Comparison of ENCODE assay signal across 7 cellular contexts in the genomic region with DNA sequence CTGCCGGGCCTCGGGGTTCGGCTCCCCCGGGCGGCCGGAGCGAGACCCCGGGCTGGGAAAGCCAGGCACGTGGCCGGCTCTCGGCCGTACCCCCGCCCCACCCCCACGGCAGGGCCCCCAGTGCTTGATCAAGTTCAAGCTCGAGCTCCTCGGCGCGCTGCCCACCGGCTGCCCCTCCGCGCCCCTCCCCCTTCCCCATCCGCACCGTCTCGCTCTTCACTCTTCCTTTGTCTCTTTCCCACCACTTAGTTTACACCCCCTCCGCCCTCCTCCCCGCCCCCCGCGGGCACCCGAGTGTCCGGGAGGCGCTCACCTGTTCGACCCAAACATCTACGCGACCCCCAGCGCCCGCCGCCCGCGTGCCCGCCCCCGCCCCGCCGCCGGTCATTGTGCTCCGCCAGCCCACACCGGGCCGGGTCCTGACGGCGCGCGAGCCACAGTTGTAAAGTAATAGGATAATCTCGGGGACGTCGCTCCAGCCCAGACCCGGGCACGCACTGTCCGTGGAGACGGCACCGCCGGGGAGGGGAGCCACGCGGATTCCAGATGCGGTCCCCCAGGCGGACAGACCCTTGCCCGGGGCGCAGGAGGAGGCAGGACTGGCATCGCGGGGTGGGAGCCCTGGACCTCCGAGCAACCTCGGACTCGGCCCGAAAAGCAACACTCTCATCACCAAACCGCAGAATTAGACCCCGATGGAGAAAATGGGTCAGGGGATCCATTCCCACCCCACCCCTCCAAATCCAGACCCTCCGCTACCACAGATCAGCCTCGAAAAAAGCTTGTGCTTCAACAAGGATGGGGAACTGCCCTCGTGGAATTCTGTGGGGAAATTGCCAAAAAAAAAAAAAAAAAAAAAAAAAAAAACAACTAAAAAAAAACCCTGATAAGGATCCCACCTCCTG.
DNase-seq lines count a peak whose midpoint lies in the region; ATAC-seq and TF ChIP-seq lines count a peak whose summit lies in the region.

No MANE protein-coding gene starts in this region.

- intact Hi-C loops in OCI-LY7 (cut with micrococcal nuclease; ENCODE audit: unreplicated experiment) (no loop called here), right cardiac atrium (cut with DNase I) (loop anchor here in 1 of 4 donors (10.0 kb wide), 1 partner anchor 120 kb away; no protein-coding TSS in a partner anchor), sciatic nerve (cut with DNase I) (loop anchor here (10.0 kb wide), 1 partner anchor 280 kb away; a partner anchor contains a TSS)

- peak; percentile 70 for DNase-seq in GM23248
- peak; percentile 25 for DNase-seq in OCI-LY7 (ENCODE audit: low spot score)
- no peak for DNase-seq in activated naive CD8-positive, alpha-beta T cell treated with anti-CD3 and anti-CD28 coated beads for 36 hours
- DNase-seq in right cardiac atrium = peak; percentile 64 to 82 (median 75)
- DNase-seq in sciatic nerve (ENCODE audit: low spot score) = peak; percentile 80

- no TSS peak for BruUV-seq in OCI-LY7 (replicated peaks; lab: Mats Ljungman, UMichigan)

- 1 to 2% methylated on average over 34 to 60 of the region's 77 CpGs for WGBS in GM23248 (ENCODE audit: low coverage in 1 of 2, low lambda C conversion rate in 2 of 2, missing lambda C conversion rate in 2 of 2), 2 experiments
- WGBS in right cardiac atrium = under 1% methylated on average over 77 of the region's 77 CpGs

- H3K4me2 ChIP-seq in GM23248 (ENCODE audit: unreplicated experiment) = peak overlapping the region; percentile 92
- H3K4me2 ChIP-seq in OCI-LY7 (ENCODE audit: low read length) = peak overlapping the region; percentile 88

- no peaks in the 10 kb centered on the region for H3K36me3 ChIP-seq in GM23248 (ENCODE audit: low read depth)
- H3K36me3 ChIP-seq in OCI-LY7 (ENCODE audit: insufficient read depth, low read length) = no peaks in the 10 kb centered on the region

- H3K27ac ChIP-seq in GM23248 = peak overlapping the region; percentile 71
- H3K27ac ChIP-seq in OCI-LY7 (ENCODE audit: low read depth, low read length, poor library complexity, severe bottlenecking) = peak overlapping the region; percentile 29
- H3K27ac ChIP-seq in right cardiac atrium (ENCODE audit: low read length) = peak overlapping the region; percentile 77

- H2AFZ ChIP-seq in GM23248 (peak overlapping the region; percentile 76), OCI-LY7 (ENCODE audit: low read length) (peak overlapping the region; percentile 73)

- H3K4me1 ChIP-seq in GM23248 (ENCODE audit: insufficient read depth) = no peaks in the 10 kb centered on the region
- H3K4me1 ChIP-seq in OCI-LY7 (ENCODE audit: insufficient read depth, low read length, poor library complexity, severe bottlenecking) = peaks cover 20% of the 10 kb centered on the region
- peaks cover 8% of the 10 kb centered on the region for H3K4me1 ChIP-seq in right cardiac atrium (ENCODE audit: control insufficient read depth, insufficient read depth, low read length)

- peaks cover 8% of the 10 kb centered on the region for H3K9me3 Mint-ChIP-seq in activated naive CD8-positive, alpha-beta T cell treated with anti-CD3 and anti-CD28 coated beads for 36 hours

- no peaks in the 10 kb centered on the region for H3K9me2 ChIP-seq in GM23248 (ENCODE audit: insufficient read depth)
- H3K9me2 ChIP-seq in OCI-LY7 (ENCODE audit: insufficient read depth, low read length) = no peaks in the 10 kb centered on the region

- ATAC-seq in right cardiac atrium (peak; percentile 49 to 59), sciatic nerve (peak; percentile 21), GM21367 (IDR thresholded peaks at IDR 0.05; ENCODE audit: unreplicated experiment) (no peak), HG02970 (IDR thresholded peaks at IDR 0.05; ENCODE audit: low FRiP score, unreplicated experiment) (no peak)

- H3K9me3 ChIP-seq in GM23248 (ENCODE audit: low read depth) (no peaks in the 10 kb centered on the region), OCI-LY7 (ENCODE audit: low read length) (no peaks in the 10 kb centered on the region), right cardiac atrium (ENCODE audit: control insufficient read depth, low read length) (no peaks in the 10 kb centered on the region)

- no peaks in the 10 kb centered on the region for H3K27me3 Mint-ChIP-seq in activated naive CD8-positive, alpha-beta T cell treated with anti-CD3 and anti-CD28 coated beads for 36 hours

- peak overlapping the region; percentile 74 for H3K4me3 ChIP-seq in GM23248
- H3K4me3 ChIP-seq in OCI-LY7 (ENCODE audit: low read depth, low read length, poor library complexity, severe bottlenecking) = peak overlapping the region; percentile 78
- H3K4me3 ChIP-seq in right cardiac atrium (ENCODE audit: low read length) = peak overlapping the region; percentile 99

- H3K9ac ChIP-seq in GM23248 = peak overlapping the region; percentile 76

- TF ChIP-seq CTCF in OCI-LY7 (conservative IDR thresholded peaks at IDR 0.05; ENCODE audit: low read length) = no peak; the same call in 1 of the 2 replicates

- H3K4me3 Mint-ChIP-seq in activated naive CD8-positive, alpha-beta T cell treated with anti-CD3 and anti-CD28 coated beads for 36 hours = peak overlapping the region; percentile 86

- POLR2A ChIA-PET in OCI-LY7 (lab: Charles Lee) = interaction anchor here (0.7 to 1.6 kb wide), 2 partner anchors 25 to 895 kb away, joined by 3 to 7 read pairs; no protein-coding TSS in a partner anchor

- H3K27me3 ChIP-seq in GM23248 (replicated peaks; ENCODE audit: insufficient read depth) (no peaks in the 10 kb centered on the region), right cardiac atrium (ENCODE audit: control insufficient read depth, insufficient read depth) (no peaks in the 10 kb centered on the region)

- H3K4me1 Mint-ChIP-seq in activated naive CD8-positive, alpha-beta T cell treated with anti-CD3 and anti-CD28 coated beads for 36 hours = peaks cover 29% of the 10 kb centered on the region

- H4K20me1 ChIP-seq in GM23248 (ENCODE audit: insufficient read depth) = no peaks in the 10 kb centered on the region
- no peaks in the 10 kb centered on the region for H4K20me1 ChIP-seq in OCI-LY7 (ENCODE audit: insufficient read depth, low read length)

- CTCF ChIA-PET in OCI-LY7 (lab: Charles Lee; ENCODE audit: unreplicated experiment) = interaction anchor here (0.6 to 1.6 kb wide), 2 partner anchors 13 to 457 kb away, joined by 6 to 8 read pairs; no protein-coding TSS in a partner anchor

- peaks cover 14% of the 10 kb centered on the region for H3K36me3 Mint-ChIP-seq in activated naive CD8-positive, alpha-beta T cell treated with anti-CD3 and anti-CD28 coated beads for 36 hours

- H3F3A ChIP-seq in GM23248 (ENCODE audit: insufficient read depth) = peaks cover 15% of the 10 kb centered on the region; the same call in 1 of the 2 replicates

- H3K79me2 ChIP-seq in GM23248 (ENCODE audit: insufficient read depth) = peaks cover 22% of the 10 kb centered on the region
- no peaks in the 10 kb centered on the region for H3K79me2 ChIP-seq in OCI-LY7 (ENCODE audit: insufficient read depth, low read depth, low read length)

- in situ Hi-C loops in GM23248 (cut with MboI) = no loop called here

- peak overlapping the region; percentile 86 for H3K27ac Mint-ChIP-seq in activated naive CD8-positive, alpha-beta T cell treated with anti-CD3 and anti-CD28 coated beads for 36 hours

Comparison
In these comparisons a context has a peak if more than half of its experiments do, and no peak if none do; other contexts are left out.
1. ATAC-seq: peak in right cardiac atrium (2 of 2) and sciatic nerve (single experiment); none in GM21367 (single experiment) and HG02970 (single experiment).
2. Peak in every context shown above with its lines, with median percentiles within 50 percentile points of each other: H3K27ac ChIP-seq and H3K4me3 ChIP-seq.